In genomic region chr4:92646826-92647225, GRCh38 we compare ENCODE assay signal across 30 cellular contexts.
"Had no signal": no experiment of that assay in that cellular context is flagged by ENCODE, and none has a peak within 500 bp of the region (broad histone marks: within the 10 kb centered on the region; RNA-seq: fewer than 3 reads in every experiment).

No MANE protein-coding gene starts in this region.

- H3K4me3 Mint-ChIP-seq: activated naive CD4-positive, alpha-beta T cell treated with anti-CD3 and anti-CD28 coated beads, Interleukin-2, amount 10 ng/mL, durations not matched to agents 7 days and 5 days; activated T-cell treated with anti-CD3 and anti-CD28 coated beads, Interleukin-2, amount 50 U/mL, for 24 hours; effector memory CD8-positive, alpha-beta T cell; immature natural killer cell; naive thymus-derived CD8-positive, alpha-beta T cell; neural crest cell; T-helper 17 cell had no signal

- H3K36me3 ChIP-seq: cardiac muscle cell, heart left ventricle, right atrium auricular region, uterus, WERI-Rb-1 had no signal

- H3K9me3 ChIP-seq: psoas muscle, right atrium auricular region, uterus had no signal

- H3K27ac Mint-ChIP-seq: activated naive CD4-positive, alpha-beta T cell treated with anti-CD3 and anti-CD28 coated beads, Interleukin-2, amount 10 ng/mL, durations not matched to agents 7 days and 5 days; activated T-cell treated with anti-CD3 and anti-CD28 coated beads, Interleukin-2, amount 50 U/mL, for 24 hours; effector memory CD8-positive, alpha-beta T cell; immature natural killer cell; naive thymus-derived CD8-positive, alpha-beta T cell; T-helper 17 cell had no signal

- H3K79me2 ChIP-seq: parathyroid adenoma had no signal

- H3K27ac ChIP-seq: cardiac muscle cell, heart left ventricle, parathyroid adenoma, psoas muscle, right atrium auricular region, uterus, WERI-Rb-1 had no signal

- H3K4me3 ChIP-seq: cardiac muscle cell, heart left ventricle, psoas muscle, right atrium auricular region, uterus had no signal

- H3K36me3 Mint-ChIP-seq: activated naive CD4-positive, alpha-beta T cell treated with anti-CD3 and anti-CD28 coated beads, Interleukin-2, amount 10 ng/mL, durations not matched to agents 7 days and 5 days; immature natural killer cell; naive thymus-derived CD8-positive, alpha-beta T cell had no signal

- H3K4me1 Mint-ChIP-seq: activated naive CD4-positive, alpha-beta T cell treated with anti-CD3 and anti-CD28 coated beads, Interleukin-2, amount 10 ng/mL, durations not matched to agents 7 days and 5 days; immature natural killer cell; naive thymus-derived CD8-positive, alpha-beta T cell; neural crest cell; T-helper 17 cell had no signal

- H3K9me3 Mint-ChIP-seq: neural crest cell had no signal

- H2AFZ ChIP-seq: parathyroid adenoma had no signal

- H3K4me1 ChIP-seq: heart left ventricle, parathyroid adenoma, psoas muscle, right atrium auricular region, uterus had no signal

- H3K9ac ChIP-seq: parathyroid adenoma had no signal

- H3K27me3 Mint-ChIP-seq: activated naive CD4-positive, alpha-beta T cell treated with anti-CD3 and anti-CD28 coated beads, Interleukin-2, amount 10 ng/mL, durations not matched to agents 7 days and 5 days; activated T-cell treated with anti-CD3 and anti-CD28 coated beads, Interleukin-2, amount 50 U/mL, for 24 hours; effector memory CD8-positive, alpha-beta T cell; naive thymus-derived CD8-positive, alpha-beta T cell; T-helper 17 cell had no signal

- DNase-seq: activated CD4-positive, alpha-beta T cell treated with anti-CD3 and anti-CD28 coated beads for 48 hours; activated CD4-positive, alpha-beta T cell treated with anti-CD3 and anti-CD28 coated beads, Interleukin-2, amount 50 U/mL, for 48 hours; activated CD8-positive, alpha-beta memory T cell treated with anti-CD3 and anti-CD28 coated beads for 24 hours; activated gamma-delta T cell; activated naive CD4-positive, alpha-beta T cell treated with anti-CD3 and anti-CD28 coated beads, Interleukin-2, amount 10 ng/mL, durations not matched to agents 7 days and 5 days; activated T-cell treated with anti-CD3 and anti-CD28 coated beads, Interleukin-2, amount 50 U/mL, for 24 hours; cortex of kidney; effector memory CD8-positive, alpha-beta T cell; foreskin fibroblast; heart left ventricle; hypothalamus; immature natural killer cell; mesenchymal stem cell; naive thymus-derived CD8-positive, alpha-beta T cell; occipital lobe; psoas muscle; stimulated activated CD4-positive, alpha-beta T cell treated with anti-CD3 and anti-CD28 coated beads, Interleukin-15, amount 100 ng/mL, for 24 hours; stimulated activated CD4-positive, alpha-beta T cell treated with anti-CD3 and anti-CD28 coated beads, Interleukin-2, amount 100 ng/mL, for 24 hours; stimulated activated naive CD4-positive, alpha-beta T cell; T-helper 17 cell; T1000; trophoblast cell; uterus; WERI-Rb-1 had no signal

- ATAC-seq: activated CD4-positive, CD25-positive, alpha-beta regulatory T cell treated with anti-CD3 and anti-CD28 coated beads, Interleukin-2, amount 50 U/mL, for 24 hours; effector memory CD8-positive, alpha-beta T cell; esophagus mucosa; heart left ventricle; naive thymus-derived CD8-positive, alpha-beta T cell; psoas muscle; T-helper 17 cell had no signal

- H3K27me3 ChIP-seq: cardiac muscle cell, heart left ventricle, right atrium auricular region, uterus had no signal
